Comparison of ENCODE assay signal across 8 cellular contexts in the genomic region with DNA sequence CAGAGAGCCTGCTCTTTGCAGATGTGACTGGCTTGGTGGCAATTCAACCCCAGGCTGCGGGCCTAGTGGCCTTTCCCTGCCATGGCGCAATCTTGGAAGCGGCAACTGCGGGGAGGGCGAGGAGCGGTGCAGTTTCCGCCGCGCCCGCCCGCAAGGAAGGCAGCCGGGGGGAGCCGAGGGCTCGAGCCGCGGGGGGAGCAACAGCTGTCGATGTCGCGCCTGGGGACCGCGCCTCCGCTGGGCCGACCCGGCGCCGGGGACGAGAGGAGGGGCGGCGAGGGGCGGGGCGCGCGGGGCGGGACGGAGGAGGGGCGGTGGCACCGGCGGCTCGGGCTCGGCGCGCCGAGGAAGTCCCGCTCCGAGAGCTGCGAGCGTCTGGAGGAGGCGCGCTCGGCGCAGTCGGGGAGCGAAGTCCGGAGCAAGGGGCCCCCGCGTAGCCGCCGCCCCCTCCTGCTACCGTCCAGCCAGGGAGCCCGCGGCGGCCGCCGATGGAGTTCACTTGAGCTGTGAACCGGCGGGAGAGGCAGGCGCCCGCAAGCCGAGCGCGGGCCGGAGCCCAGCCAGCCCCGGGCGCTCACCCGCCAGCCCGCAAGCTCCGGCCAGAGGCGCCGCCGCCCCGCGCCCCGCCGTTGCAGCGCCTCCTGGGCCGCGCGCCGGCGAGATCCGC.
A peak's percentile ranks its signal among the peaks of the same experiment; 100 is the strongest.
DNase-seq lines count a peak whose midpoint lies in the region; ATAC-seq, FAIRE-seq and TF ChIP-seq lines count a peak whose summit lies in the region.

No MANE protein-coding gene starts in this region.

- peak; percentile 32 for DNase-seq in GDM1 (lab: John Stamatoyannopoulos, UW)
- peak; percentile 96 for DNase-seq in H7
- peak; percentile 41 for DNase-seq in NCI-H146 treated with DMSO at 0.1 percent for 48 hours (lab: John Stamatoyannopoulos, UW; ENCODE audit: unreplicated experiment)
- peak; percentile 36 for DNase-seq in activated B cell treated with CpG ODN at 0.5 μM for 24 hours
- peak; percentile 88 for DNase-seq in colonic mucosa
- DNase-seq in HepG2 (ENCODE audit: low spot score), result no peak
- peak; percentile 20 for DNase-seq in stimulated activated CD8-positive, alpha-beta memory T cell treated with anti-CD3 and anti-CD28 coated beads, Interleukin-15, amount 100 ng/mL, for 1 hour (ENCODE audit: low read depth)
- no peak for DNase-seq in HCEC 1CT

- H3K9me3 Mint-ChIP-seq in activated B cell treated with CpG ODN at 0.5 μM for 24 hours, result no peaks in the 10 kb centered on the region

- H3K4me3 ChIP-seq in H7 (ENCODE audit: insufficient read depth, low read depth, low read length) (peak overlapping the region; percentile 92), colonic mucosa (peak overlapping the region; percentile 68), HepG2 (replicated peaks in 1 of 3; ENCODE audit: insufficient read depth in 1 of 3, low read depth in 2 of 3, low read length in 3 of 3) (peak overlapping the region in 2 of 3 experiments; percentile 41 to 64; a peak in 3 of 6 replicates)

- peak overlapping the region; percentile 67 for H3K4me2 ChIP-seq in HepG2 (ENCODE audit: low read depth, low read length)

- TF ChIP-seq POLR2A in HepG2 (IDR thresholded peaks at IDR 0.05; ENCODE audit: insufficient read depth in 1 of 2, low read depth in 2 of 2, low read length in 2 of 2), result no peak

- H3K27me3 Mint-ChIP-seq in activated B cell treated with CpG ODN at 0.5 μM for 24 hours, result peaks cover 21% of the 10 kb centered on the region

- no peaks in the 10 kb centered on the region; the same call in 1 of the 2 replicates for H3K36me3 ChIP-seq in H7 (replicated peaks; ENCODE audit: control insufficient read depth, insufficient read depth, low read length)
- no peaks in the 10 kb centered on the region for H3K36me3 ChIP-seq in colonic mucosa
- no peaks in the 10 kb centered on the region for H3K36me3 ChIP-seq in HepG2 (replicated peaks in 1 of 2; ENCODE audit: control insufficient read depth in 1 of 2, insufficient read depth in 2 of 2, low read length in 2 of 2)

- intact Hi-C loops in activated B cell treated with CpG ODN at 0.5 μM for 24 hours (cut with micrococcal nuclease) (loop anchor here (10.0 kb wide), 6 partner anchors 279 to 1099 kb away; a partner anchor contains a TSS), colonic mucosa (cut with DNase I) (loop anchor here (5.0 to 10.0 kb wide), 3 partner anchors 99 to 649 kb away; no protein-coding TSS in a partner anchor), HepG2 (cut with micrococcal nuclease; ENCODE audit: unreplicated experiment) (loop anchor here (10.0 kb wide), 2 partner anchors 499 to 529 kb away; no protein-coding TSS in a partner anchor)

- POLR2A ChIA-PET in activated B cell treated with CpG ODN at 0.5 μM for 24 hours (lab: Charles Lee) (no interaction called here), HepG2 (lab: Yijun Ruan, JAX) (no interaction called here)

- no peak for FAIRE-seq in HepG2 (lab: Jason Lieb, UNC)

- H3K9me3 ChIP-seq in colonic mucosa, result no peaks in the 10 kb centered on the region
- H3K9me3 ChIP-seq in HepG2 (ENCODE audit: low read length), result no peaks in the 10 kb centered on the region

- peaks cover 4% of the 10 kb centered on the region for H3K36me3 Mint-ChIP-seq in activated B cell treated with CpG ODN at 0.5 μM for 24 hours (ENCODE audit: low read depth)

- H3K4me1 Mint-ChIP-seq in activated B cell treated with CpG ODN at 0.5 μM for 24 hours, result peaks cover 15% of the 10 kb centered on the region

- CTCF ChIA-PET in activated B cell treated with CpG ODN at 0.5 μM for 24 hours (lab: Charles Lee), result no interaction called here
- CTCF ChIA-PET in HepG2 (lab: Yijun Ruan, JAX; ENCODE audit: low intra/inter-chr PET ratio, low total read pairs), result no interaction called here

- in situ Hi-C loops in HepG2 (cut with HindIII; ENCODE audit: extremely low pct_ligation_motif_present, low pct_unique_long_range_greater_than_20kb), result no loop called here

- H3K27me3 ChIP-seq in H7 (ENCODE audit: control insufficient read depth, insufficient read depth, low read length) (peaks cover 23% of the 10 kb centered on the region), colonic mucosa (no peaks in the 10 kb centered on the region), HepG2 (ENCODE audit: control insufficient read depth in 1 of 2, insufficient read depth in 2 of 2, low read length in 2 of 2) (peaks cover 6 to 36% of the 10 kb centered on the region in 2 experiments)

- peak overlapping the region; percentile 79 for H3K4me3 Mint-ChIP-seq in activated B cell treated with CpG ODN at 0.5 μM for 24 hours

- ATAC-seq in activated B cell treated with CpG ODN at 0.5 μM for 24 hours (ENCODE audit: low read depth) (peak; percentile 74), HepG2 (peak; percentile 74)

- TF ChIP-seq EP300 in HepG2 (IDR thresholded peaks at IDR 0.05; ENCODE audit: low read depth in 2 of 2, low read length in 2 of 2) (no peak), HepG2 (CRISPR knock-in tag; IDR thresholded peaks at IDR 0.05; ENCODE audit: borderline replicate concordance) (no peak)

- TF ChIP-seq RAD21 in HepG2 (CRISPR knock-in tag; IDR thresholded peaks at IDR 0.05), result no peak

- H3K79me2 ChIP-seq in HepG2 (ENCODE audit: insufficient read depth, low read length), result no peaks in the 10 kb centered on the region

- no peak overlapping the region for H3K27ac Mint-ChIP-seq in activated B cell treated with CpG ODN at 0.5 μM for 24 hours

- H4K20me1 ChIP-seq in HepG2 (ENCODE audit: insufficient read depth, low read length), result no peaks in the 10 kb centered on the region

- BruUV-seq in HepG2 (replicated peaks; lab: Mats Ljungman, UMichigan), result no TSS peak

- WGBS in HepG2 (ENCODE audit: low lambda C conversion rate), result 3% methylated on average over 5 of the region's 91 CpGs

- no peak overlapping the region for H2AFZ ChIP-seq in HepG2 (ENCODE audit: low read length)

- H3K4me1 ChIP-seq in colonic mucosa (no peaks in the 10 kb centered on the region), HepG2 (ENCODE audit: insufficient read depth, low read length) (no peaks in the 10 kb centered on the region)

- H3K9ac ChIP-seq in colonic mucosa (ENCODE audit: low read depth in 2 of 2, low read length in 2 of 2), result peak overlapping the region; percentile 1 to 91
- H3K9ac ChIP-seq in HepG2 (ENCODE audit: insufficient read depth, low read depth, low read length), result no peak overlapping the region

- TF ChIP-seq CTCF in activated B cell treated with CpG ODN at 0.5 μM for 24 hours (IDR thresholded peaks at IDR 0.05), result no peak
- peak; percentile 26 for TF ChIP-seq CTCF in colonic mucosa (IDR thresholded peaks at IDR 0.05)
- no peak for TF ChIP-seq CTCF in HepG2 (CRISPR knock-in tag; IDR thresholded peaks at IDR 0.05)

- H3K27ac ChIP-seq in colonic mucosa (peak overlapping the region; percentile 73), HepG2 (ENCODE audit: extremely low read length, insufficient read depth, low read length) (no peak overlapping the region)

TF ChIP-seq in HepG2, 621 proteins besides CTCF, POLR2A, EP300 and RAD21 (continues in another document):
- TF ChIP-seq KLF6 (CRISPR knock-in tag; IDR thresholded peaks at IDR 0.05) (no peak), CENPT (CRISPR knock-in tag; IDR thresholded peaks at IDR 0.05; ENCODE audit: low read depth) (no peak), CEBPG (CRISPR knock-in tag; IDR thresholded peaks at IDR 0.05) (0 out of 2 replicates have a peak, but pooled peaks have one; percentile 21), CEBPB (IDR thresholded peaks at IDR 0.05; ENCODE audit: borderline replicate concordance, low read depth, low read length) (peak; percentile 70; the same call in 1 of the 2 replicates), HNRNPLL (IDR thresholded peaks at IDR 0.05; ENCODE audit: low read depth, low read length, poor library complexity, severe bottlenecking) (peak; percentile 23), ZNF501 (CRISPR knock-in tag; IDR thresholded peaks at IDR 0.05) (no peak)
- TF ChIP-seq, protein P1, sequence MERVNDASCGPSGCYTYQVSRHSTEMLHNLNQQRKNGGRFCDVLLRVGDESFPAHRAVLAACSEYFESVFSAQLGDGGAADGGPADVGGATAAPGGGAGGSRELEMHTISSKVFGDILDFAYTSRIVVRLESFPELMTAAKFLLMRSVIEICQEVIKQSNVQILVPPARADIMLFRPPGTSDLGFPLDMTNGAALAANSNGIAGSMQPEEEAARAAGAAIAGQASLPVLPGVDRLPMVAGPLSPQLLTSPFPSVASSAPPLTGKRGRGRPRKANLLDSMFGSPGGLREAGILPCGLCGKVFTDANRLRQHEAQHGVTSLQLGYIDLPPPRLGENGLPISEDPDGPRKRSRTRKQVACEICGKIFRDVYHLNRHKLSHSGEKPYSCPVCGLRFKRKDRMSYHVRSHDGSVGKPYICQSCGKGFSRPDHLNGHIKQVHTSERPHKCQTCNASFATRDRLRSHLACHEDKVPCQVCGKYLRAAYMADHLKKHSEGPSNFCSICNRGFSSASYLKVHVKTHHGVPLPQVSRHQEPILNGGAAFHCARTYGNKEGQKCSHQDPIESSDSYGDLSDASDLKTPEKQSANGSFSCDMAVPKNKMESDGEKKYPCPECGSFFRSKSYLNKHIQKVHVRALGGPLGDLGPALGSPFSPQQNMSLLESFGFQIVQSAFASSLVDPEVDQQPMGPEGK (CRISPR knock-in tag; IDR thresholded peaks at IDR 0.05), result peak; percentile 48; the same call in 1 of the 2 replicates
- TF ChIP-seq, protein P2, sequence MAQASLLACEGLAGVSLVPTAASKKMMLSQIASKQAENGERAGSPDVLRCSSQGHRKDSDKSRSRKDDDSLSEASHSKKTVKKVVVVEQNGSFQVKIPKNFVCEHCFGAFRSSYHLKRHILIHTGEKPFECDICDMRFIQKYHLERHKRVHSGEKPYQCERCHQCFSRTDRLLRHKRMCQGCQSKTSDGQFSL (CRISPR knock-in tag; IDR thresholded peaks at IDR 0.05), result no peak
- TF ChIP-seq, protein P3, sequence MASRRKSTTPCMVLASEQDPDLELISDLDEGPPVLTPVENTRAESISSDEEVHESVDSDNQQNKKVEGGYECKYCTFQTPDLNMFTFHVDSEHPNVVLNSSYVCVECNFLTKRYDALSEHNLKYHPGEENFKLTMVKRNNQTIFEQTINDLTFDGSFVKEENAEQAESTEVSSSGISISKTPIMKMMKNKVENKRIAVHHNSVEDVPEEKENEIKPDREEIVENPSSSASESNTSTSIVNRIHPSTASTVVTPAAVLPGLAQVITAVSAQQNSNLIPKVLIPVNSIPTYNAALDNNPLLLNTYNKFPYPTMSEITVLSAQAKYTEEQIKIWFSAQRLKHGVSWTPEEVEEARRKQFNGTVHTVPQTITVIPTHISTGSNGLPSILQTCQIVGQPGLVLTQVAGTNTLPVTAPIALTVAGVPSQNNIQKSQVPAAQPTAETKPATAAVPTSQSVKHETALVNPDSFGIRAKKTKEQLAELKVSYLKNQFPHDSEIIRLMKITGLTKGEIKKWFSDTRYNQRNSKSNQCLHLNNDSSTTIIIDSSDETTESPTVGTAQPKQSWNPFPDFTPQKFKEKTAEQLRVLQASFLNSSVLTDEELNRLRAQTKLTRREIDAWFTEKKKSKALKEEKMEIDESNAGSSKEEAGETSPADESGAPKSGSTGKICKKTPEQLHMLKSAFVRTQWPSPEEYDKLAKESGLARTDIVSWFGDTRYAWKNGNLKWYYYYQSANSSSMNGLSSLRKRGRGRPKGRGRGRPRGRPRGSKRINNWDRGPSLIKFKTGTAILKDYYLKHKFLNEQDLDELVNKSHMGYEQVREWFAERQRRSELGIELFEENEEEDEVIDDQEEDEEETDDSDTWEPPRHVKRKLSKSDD (CRISPR knock-in tag; IDR thresholded peaks at IDR 0.05; ENCODE audit: low read depth), result no peak

Comparison
In these comparisons a context has a peak if more than half of its experiments do, and no peak if none do; other contexts are left out.
1. DNase-seq: peak in GDM1 (single experiment), H7 (single experiment), NCI-H146 treated with DMSO at 0.1 percent for 48 hours (single experiment), activated B cell treated with CpG ODN at 0.5 μM for 24 hours (single experiment), colonic mucosa (single experiment) and stimulated activated CD8-positive, alpha-beta memory T cell treated with anti-CD3 and anti-CD28 coated beads, Interleukin-15, amount 100 ng/mL, for 1 hour (single experiment); none in HepG2 (single experiment) and HCEC 1CT (single experiment).
2. Peak in every context shown above with its lines, with median percentiles within 50 percentile points of each other: H3K4me3 ChIP-seq.